Comparison of ENCODE assay signal across 1 cellular context in genomic region chr3:180912304-180913226, GRCh38.
TF ChIP-seq lines count a peak whose summit lies in the region.

Gene FXR1 (plus strand): TSS chr3:180912670. CDS start chr3:180912686, 16 bp downstream.

TF ChIP-seq in WTC11, 78 proteins besides CTCF, POLR2A, EP300 and RAD21 (continued from another document):
- TF ChIP-seq ZNF532 (CRISPR knock-in tag; IDR thresholded peaks at IDR 0.05; ENCODE audit: borderline replicate concordance), result no peak
- no peak for TF ChIP-seq RELA (CRISPR knock-in tag; IDR thresholded peaks at IDR 0.05; ENCODE audit: borderline replicate concordance)
- TF ChIP-seq, protein P1, sequence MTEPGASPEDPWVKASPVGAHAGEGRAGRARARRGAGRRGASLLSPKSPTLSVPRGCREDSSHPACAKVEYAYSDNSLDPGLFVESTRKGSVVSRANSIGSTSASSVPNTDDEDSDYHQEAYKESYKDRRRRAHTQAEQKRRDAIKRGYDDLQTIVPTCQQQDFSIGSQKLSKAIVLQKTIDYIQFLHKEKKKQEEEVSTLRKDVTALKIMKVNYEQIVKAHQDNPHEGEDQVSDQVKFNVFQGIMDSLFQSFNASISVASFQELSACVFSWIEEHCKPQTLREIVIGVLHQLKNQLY (CRISPR knock-in tag; IDR thresholded peaks at IDR 0.05), result no peak
- no peak for TF ChIP-seq E2F4 (CRISPR knock-in tag; IDR thresholded peaks at IDR 0.05; ENCODE audit: borderline replicate concordance, low read depth)
- peak; percentile 1; the same call in 1 of the 2 replicates for TF ChIP-seq FOXP1 (CRISPR knock-in tag; IDR thresholded peaks at IDR 0.05; ENCODE audit: borderline replicate concordance)
- TF ChIP-seq SMAD3 (CRISPR knock-in tag; IDR thresholded peaks at IDR 0.05; ENCODE audit: borderline replicate concordance), result no peak
- TF ChIP-seq ATF2 (CRISPR knock-in tag; IDR thresholded peaks at IDR 0.05; ENCODE audit: borderline replicate concordance, low read depth), result no peak
- TF ChIP-seq TEAD1 (CRISPR knock-in tag; IDR thresholded peaks at IDR 0.05), result peak; percentile 47; the same call in 1 of the 2 replicates
- TF ChIP-seq RORB (CRISPR knock-in tag; IDR thresholded peaks at IDR 0.05), result no peak
- TF ChIP-seq MYBL2 (CRISPR knock-in tag; IDR thresholded peaks at IDR 0.05), result peak; percentile 61; the same call in 1 of the 2 replicates
- TF ChIP-seq KAT7 (CRISPR knock-in tag; IDR thresholded peaks at IDR 0.05; ENCODE audit: borderline replicate concordance), result no peak
- TF ChIP-seq USF1 (CRISPR knock-in tag; IDR thresholded peaks at IDR 0.05), result no peak
- no peak for TF ChIP-seq USF2 (CRISPR knock-in tag; IDR thresholded peaks at IDR 0.05)
- no peak for TF ChIP-seq OVOL2 (CRISPR knock-in tag; IDR thresholded peaks at IDR 0.05; ENCODE audit: borderline replicate concordance)
- no peak for TF ChIP-seq ZBTB21 (CRISPR knock-in tag; IDR thresholded peaks at IDR 0.05; ENCODE audit: borderline replicate concordance)
- no peak for TF ChIP-seq PRRX2 (CRISPR knock-in tag; IDR thresholded peaks at IDR 0.05)
- TF ChIP-seq ZNF121 (CRISPR knock-in tag; IDR thresholded peaks at IDR 0.05), result no peak
- TF ChIP-seq SP1 (CRISPR knock-in tag; conservative IDR thresholded peaks at IDR 0.05), result peak; percentile 90
- TF ChIP-seq ELF4 (CRISPR knock-in tag; IDR thresholded peaks at IDR 0.05; ENCODE audit: low read depth), result no peak
- TF ChIP-seq NFYB (CRISPR knock-in tag; conservative IDR thresholded peaks at IDR 0.05; ENCODE audit: low read depth), result no peak
- no peak for TF ChIP-seq ETV6 (CRISPR knock-in tag; IDR thresholded peaks at IDR 0.05)
- TF ChIP-seq NFE2L1 (CRISPR knock-in tag; IDR thresholded peaks at IDR 0.05), result no peak
- TF ChIP-seq ZNF281 (CRISPR knock-in tag; IDR thresholded peaks at IDR 0.05), result 0 out of 2 replicates have a peak, but pooled peaks have one; percentile 41
- TF ChIP-seq ZNF512 (CRISPR knock-in tag; IDR thresholded peaks at IDR 0.05; ENCODE audit: borderline replicate concordance), result no peak
- TF ChIP-seq, protein P2, sequence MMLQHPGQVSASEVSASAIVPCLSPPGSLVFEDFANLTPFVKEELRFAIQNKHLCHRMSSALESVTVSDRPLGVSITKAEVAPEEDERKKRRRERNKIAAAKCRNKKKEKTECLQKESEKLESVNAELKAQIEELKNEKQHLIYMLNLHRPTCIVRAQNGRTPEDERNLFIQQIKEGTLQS (CRISPR knock-in tag; conservative IDR thresholded peaks at IDR 0.05), result no peak
- no peak for TF ChIP-seq TCF7 (CRISPR knock-in tag; IDR thresholded peaks at IDR 0.05; ENCODE audit: low read depth)
- TF ChIP-seq STAT6 (CRISPR knock-in tag; conservative IDR thresholded peaks at IDR 0.05; ENCODE audit: low read depth), result no peak
- TF ChIP-seq ZNF138 (CRISPR knock-in tag; conservative IDR thresholded peaks at IDR 0.05), result 0 out of 2 replicates have a peak, but pooled peaks have one; percentile 35
- no peak for TF ChIP-seq ATF1 (CRISPR knock-in tag; IDR thresholded peaks at IDR 0.05)
- no peak for TF ChIP-seq ZNF396 (CRISPR knock-in tag; IDR thresholded peaks at IDR 0.05; ENCODE audit: borderline replicate concordance)
- TF ChIP-seq ERG (CRISPR knock-in tag; IDR thresholded peaks at IDR 0.05), result no peak
- no peak for TF ChIP-seq TP53 (CRISPR knock-in tag; IDR thresholded peaks at IDR 0.05)
- no peak for TF ChIP-seq PREB (CRISPR knock-in tag; IDR thresholded peaks at IDR 0.05; ENCODE audit: borderline replicate concordance)
- no peak for TF ChIP-seq MXD4 (CRISPR knock-in tag; IDR thresholded peaks at IDR 0.05; ENCODE audit: borderline replicate concordance)
- TF ChIP-seq ZSCAN18 (CRISPR knock-in tag; IDR thresholded peaks at IDR 0.05), result no peak
